ENCODE assay signal across 9 cellular contexts in the genomic region with DNA sequence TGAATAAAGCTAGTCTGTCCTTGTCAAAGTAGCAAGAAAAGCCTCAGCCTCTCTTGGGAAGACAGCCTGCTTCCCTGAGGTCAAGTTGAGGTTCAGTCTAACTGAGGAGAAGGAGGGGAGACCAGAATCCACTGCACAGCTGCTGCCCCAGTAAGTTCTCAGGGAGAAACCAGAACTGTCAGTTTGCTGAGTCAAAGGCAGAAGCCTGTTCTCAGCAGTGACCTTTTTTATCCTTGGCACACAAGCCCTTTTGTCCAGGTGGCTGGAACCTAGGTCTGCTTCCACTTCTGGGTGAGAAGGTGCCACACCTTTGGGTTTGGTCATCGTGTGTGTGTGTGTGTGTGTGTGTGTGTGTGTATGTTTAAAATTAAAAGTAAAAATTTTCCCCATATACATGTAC. TPM values are rescaled to one million over a fixed set of nuclear protein-coding genes. Genes with fewer than 3 reads are reported as not detected.
DNase-seq lines count a peak whose midpoint lies in the region; ATAC-seq and TF ChIP-seq lines count a peak whose summit lies in the region.
"Had no signal": no experiment of that assay in that cellular context is flagged by ENCODE, and none has a peak within 500 bp of the region (broad histone marks: within the 10 kb centered on the region; RNA-seq: fewer than 3 reads in every experiment).

No MANE protein-coding gene starts in this region.

- peak overlapping the region; percentile 66 for H3K4me3 Mint-ChIP-seq in activated CD4-positive, alpha-beta T cell treated with anti-CD3 and anti-CD28 coated beads, Interleukin-2, amount 10 ng/mL, durations not matched to agents 24 days and 14 days
- no peak overlapping the region for H3K4me3 Mint-ChIP-seq in brain
- H3K4me3 Mint-ChIP-seq in stimulated activated naive B cell treated with anti-CD40 and anti-IgM and Interleukin-4, amounts not matched to agents 10 μg/mL and 1 μg/mL and 100 μg/mL, for 72 hours: peak overlapping the region in 1 of 2 donors; percentile 66

- H3K4me1 Mint-ChIP-seq in activated CD4-positive, alpha-beta T cell treated with anti-CD3 and anti-CD28 coated beads, Interleukin-2, amount 10 ng/mL, durations not matched to agents 24 days and 14 days: peaks cover 82% of the 10 kb centered on the region
- H3K4me1 Mint-ChIP-seq in brain: peaks cover 74% of the 10 kb centered on the region
- H3K4me1 Mint-ChIP-seq in stimulated activated naive B cell treated with anti-CD40 and anti-IgM and Interleukin-4, amounts not matched to agents 10 μg/mL and 1 μg/mL and 100 μg/mL, for 72 hours: peaks cover 67 to 82% of the 10 kb centered on the region in 2 donors

- peak overlapping the region; percentile 94 for H3K27ac Mint-ChIP-seq in activated CD4-positive, alpha-beta T cell treated with anti-CD3 and anti-CD28 coated beads, Interleukin-2, amount 10 ng/mL, durations not matched to agents 24 days and 14 days
- peak overlapping the region in 4 of 5 experiments; percentile 62 to 86 (median 78) for H3K27ac Mint-ChIP-seq in brain
- peak overlapping the region; percentile 98 for H3K27ac Mint-ChIP-seq in stimulated activated naive B cell treated with anti-CD40 and anti-IgM and Interleukin-4, amounts not matched to agents 10 μg/mL and 1 μg/mL and 100 μg/mL, for 72 hours

- H3K36me3 Mint-ChIP-seq in activated CD4-positive, alpha-beta T cell treated with anti-CD3 and anti-CD28 coated beads, Interleukin-2, amount 10 ng/mL, durations not matched to agents 24 days and 14 days (ENCODE audit: low read depth): peaks cover 26% of the 10 kb centered on the region
- H3K36me3 Mint-ChIP-seq in brain: peaks cover 24% of the 10 kb centered on the region
- peaks cover 5 to 21% of the 10 kb centered on the region in 2 donors for H3K36me3 Mint-ChIP-seq in stimulated activated naive B cell treated with anti-CD40 and anti-IgM and Interleukin-4, amounts not matched to agents 10 μg/mL and 1 μg/mL and 100 μg/mL, for 72 hours

- peaks cover 2% of the 10 kb centered on the region for H3K36me3 ChIP-seq in H7 (replicated peaks; ENCODE audit: control insufficient read depth, insufficient read depth, low read length)

- no peaks in the 10 kb centered on the region for H3K27me3 ChIP-seq in H7 (ENCODE audit: control insufficient read depth, insufficient read depth, low read length)

- intact Hi-C loops in activated CD4-positive, alpha-beta T cell treated with anti-CD3 and anti-CD28 coated beads, Interleukin-2, amount 10 ng/mL, durations not matched to agents 24 days and 14 days (cut with micrococcal nuclease): loop anchor here (5.0 to 10.0 kb wide), 3 partner anchors 93 to 445 kb away; a partner anchor contains a TSS

- peak; percentile 72 for DNase-seq in activated CD4-positive, alpha-beta T cell treated with anti-CD3 and anti-CD28 coated beads, Interleukin-2, amount 10 ng/mL, durations not matched to agents 24 days and 14 days
- DNase-seq in activated CD4-positive, alpha-beta T cell treated with anti-CD3 and anti-CD28 coated beads for 1 hour: no peak
- peak; percentile 31 for DNase-seq in stimulated activated naive B cell treated with anti-CD40 and anti-IgM and Interleukin-4, amounts not matched to agents 10 μg/mL and 1 μg/mL and 100 μg/mL, for 72 hours
- DNase-seq in mucosa of gallbladder (ENCODE audit: low spot score) (no peak), H7 (no peak)
- no peak for DNase-seq in activated effector memory CD4-positive, alpha-beta T cell treated with Interleukin-2 at 50 U/mL for 16 hours
- DNase-seq: NCI-H82 had no signal

- ATAC-seq in HG03442 (IDR thresholded peaks at IDR 0.05; ENCODE audit: unreplicated experiment): peak; percentile 22
- peak; percentile 26 for ATAC-seq in stimulated activated naive B cell treated with anti-CD40 and anti-IgM and Interleukin-4, amounts not matched to agents 10 μg/mL and 1 μg/mL and 100 μg/mL, for 72 hours (replicated peaks)

- no peaks in the 10 kb centered on the region for H3K27me3 Mint-ChIP-seq in activated CD4-positive, alpha-beta T cell treated with anti-CD3 and anti-CD28 coated beads, Interleukin-2, amount 10 ng/mL, durations not matched to agents 24 days and 14 days
- H3K27me3 Mint-ChIP-seq in brain: no peaks in the 10 kb centered on the region
- peaks cover 0 to 5% of the 10 kb centered on the region in 2 donors for H3K27me3 Mint-ChIP-seq in stimulated activated naive B cell treated with anti-CD40 and anti-IgM and Interleukin-4, amounts not matched to agents 10 μg/mL and 1 μg/mL and 100 μg/mL, for 72 hours

- no peak overlapping the region for H3K4me3 ChIP-seq in H7 (ENCODE audit: insufficient read depth, low read depth, low read length)

- TF ChIP-seq CTCF in brain (conservative IDR thresholded peaks at IDR 0.05): no peak

- no peaks in the 10 kb centered on the region for H3K9me3 Mint-ChIP-seq in activated CD4-positive, alpha-beta T cell treated with anti-CD3 and anti-CD28 coated beads, Interleukin-2, amount 10 ng/mL, durations not matched to agents 24 days and 14 days
- H3K9me3 Mint-ChIP-seq in brain: no peaks in the 10 kb centered on the region
- H3K9me3 Mint-ChIP-seq in stimulated activated naive B cell treated with anti-CD40 and anti-IgM and Interleukin-4, amounts not matched to agents 10 μg/mL and 1 μg/mL and 100 μg/mL, for 72 hours: peaks cover 0 to 2% of the 10 kb centered on the region in 2 donors

RNA-seq across cellular contexts. Expression of a gene that starts 15.1 kb away (rescaled TPM):
- 40.2 and 45.0 TPM in 2 replicates for total RNA-seq in activated CD4-positive, alpha-beta T cell treated with anti-CD3 and anti-CD28 coated beads, Interleukin-2, amount 10 ng/mL, durations not matched to agents 24 days and 14 days
- 11.1 TPM for polyA plus RNA-seq in brain (ENCODE audit: insufficient read depth, low read depth, low replicate concordance)
- 32.7 TPM for total RNA-seq in mucosa of gallbladder
- 30.3 and 32.0 TPM in 2 replicates for total RNA-seq in H7 (2014; rRNA removed; shearing (Covaris generic))

Comparison
In these comparisons a context has a peak if more than half of its experiments do, and no peak if none do; other contexts are left out.
1. DNase-seq: peak in activated CD4-positive, alpha-beta T cell treated with anti-CD3 and anti-CD28 coated beads, Interleukin-2, amount 10 ng/mL, durations not matched to agents 24 days and 14 days (single experiment) and stimulated activated naive B cell treated with anti-CD40 and anti-IgM and Interleukin-4, amounts not matched to agents 10 μg/mL and 1 μg/mL and 100 μg/mL, for 72 hours (single experiment); none in activated CD4-positive, alpha-beta T cell treated with anti-CD3 and anti-CD28 coated beads for 1 hour (single experiment), mucosa of gallbladder (single experiment), activated effector memory CD4-positive, alpha-beta T cell treated with Interleukin-2 at 50 U/mL for 16 hours (single experiment) and H7 (single experiment).
2. Peak in every context shown above with its lines, with median percentiles within 50 percentile points of each other: H3K27ac Mint-ChIP-seq.